In the genomic region with DNA sequence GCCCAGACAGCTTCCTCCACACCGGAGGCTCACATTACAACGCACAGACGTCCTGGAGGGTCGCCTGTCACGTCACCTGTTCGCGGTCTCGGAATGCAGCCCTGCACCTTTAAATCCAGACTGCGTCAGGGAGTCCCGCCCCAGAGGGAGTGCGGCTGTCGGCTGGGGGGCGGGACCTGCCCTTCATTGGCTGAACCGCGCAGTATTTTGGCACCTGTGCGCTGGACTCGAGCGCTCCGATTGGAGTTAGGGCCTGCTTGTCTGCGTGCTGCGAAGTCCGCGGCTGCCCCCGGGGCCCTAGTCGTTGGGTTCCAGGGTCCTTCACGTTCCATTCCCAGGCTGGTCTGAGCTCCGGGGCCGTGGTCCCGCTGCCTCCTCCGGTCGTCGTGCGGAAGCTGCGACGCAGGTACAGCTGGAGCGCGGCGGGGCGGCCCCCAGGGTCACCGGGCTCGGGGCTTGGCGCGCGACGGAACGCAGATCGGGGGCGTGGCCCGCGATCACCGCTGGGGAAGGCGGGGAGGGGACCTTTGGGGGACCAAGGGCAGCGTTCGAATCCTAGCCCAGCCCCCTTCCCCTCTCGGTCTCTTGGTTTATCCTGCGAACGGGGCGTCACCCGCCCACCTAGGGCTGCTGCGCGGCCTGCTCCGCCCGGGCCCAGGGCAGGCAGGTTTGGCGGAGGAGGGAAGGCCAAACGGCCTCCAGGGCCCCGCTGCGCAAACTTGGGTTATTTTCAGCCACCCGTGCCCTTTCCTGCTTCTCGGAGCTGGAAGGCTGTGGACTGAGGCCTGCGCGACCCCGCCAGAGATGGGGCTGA, we compare ENCODE assay signal across 8 cellular contexts. TPM values are rescaled to one million over a fixed set of nuclear protein-coding genes. Genes with fewer than 3 reads are reported as not detected.
A peak's percentile ranks its signal among the peaks of the same experiment; 100 is the strongest.
DNase-seq lines count a peak whose midpoint lies in the region; ATAC-seq and TF ChIP-seq lines count a peak whose summit lies in the region.

A gene with protein sequence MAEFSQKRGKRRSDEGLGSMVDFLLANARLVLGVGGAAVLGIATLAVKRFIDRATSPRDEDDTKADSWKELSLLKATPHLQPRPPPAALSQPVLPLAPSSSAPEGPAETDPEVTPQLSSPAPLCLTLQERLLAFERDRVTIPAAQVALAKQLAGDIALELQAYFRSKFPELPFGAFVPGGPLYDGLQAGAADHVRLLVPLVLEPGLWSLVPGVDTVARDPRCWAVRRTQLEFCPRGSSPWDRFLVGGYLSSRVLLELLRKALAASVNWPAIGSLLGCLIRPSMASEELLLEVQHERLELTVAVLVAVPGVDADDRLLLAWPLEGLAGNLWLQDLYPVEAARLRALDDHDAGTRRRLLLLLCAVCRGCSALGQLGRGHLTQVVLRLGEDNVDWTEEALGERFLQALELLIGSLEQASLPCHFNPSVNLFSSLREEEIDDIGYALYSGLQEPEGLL (plus strand): TSS at position 331 of the 814 bp plus-strand sequence. CDS start 2,059 bp downstream, outside the sequence.

- H3K4me3 ChIP-seq in GM12865 (ENCODE audit: low read depth, low read length): peak within 1 kb of the TSS; percentile 62
- peak within 1 kb of the TSS; percentile 43 to 94 (median 80) for H3K4me3 ChIP-seq in adrenal gland
- H3K4me3 ChIP-seq in heart right ventricle: peak within 1 kb of the TSS; percentile 59 to 96 (median 86)
- peak within 1 kb of the TSS; percentile 60 to 96 (median 88) for H3K4me3 ChIP-seq in upper lobe of left lung

- 0 to 2% (median 1%) methylated on average over 21 to 72 of the region's 72 CpGs for WGBS in adrenal gland, 4 donors
- WGBS in heart right ventricle, 2 donors: 0% methylated on average over 72 of the region's 72 CpGs
- 0% methylated on average over 24 of the region's 72 CpGs; no CpG with 5 or more reads in 1 of the 2 donors for WGBS in upper lobe of left lung, 2 donors

- intact Hi-C loops in adrenal gland (cut with DNase I) (no loop called here), heart right ventricle (cut with DNase I) (loop anchor here in 1 of 10 donors (5.0 kb wide), 1 partner anchor 57 kb away; a partner anchor contains a TSS), posterior cingulate gyrus (cut with DNase I) (loop anchor here (2.0 to 5.0 kb wide), 2 partner anchors 33 to 54 kb away; a partner anchor contains a TSS)

- H3K27me3 ChIP-seq in adrenal gland (no peaks in the 10 kb centered on the region), heart right ventricle (no peaks in the 10 kb centered on the region), upper lobe of left lung (no peaks in the 10 kb centered on the region)

- DNase-seq in GM12865 (ENCODE audit: low read depth) (peak; percentile 96), NCI-H1436 (lab: John Stamatoyannopoulos, UW) (peak; percentile 96), SW480 (ENCODE audit: low spot score) (peak; percentile 97), adrenal gland (peak; percentile 94 to 98 (median 97)), heart right ventricle (peak; percentile 94 to 97), posterior cingulate gyrus (peak; percentile 93 to 100 (median 96)), upper lobe of left lung (peak; percentile 95 to 97)

- TF ChIP-seq POLR2A in adrenal gland (IDR thresholded peaks at IDR 0.05): peak; percentile 5 to 71
- peak in 3 of 4 donors; percentile 35 to 71 (median 66) for TF ChIP-seq POLR2A in upper lobe of left lung (IDR thresholded peaks at IDR 0.05)

- TF ChIP-seq CTCF in GM12865 (IDR thresholded peaks at IDR 0.05; ENCODE audit: insufficient read depth, low read depth, low read length, missing control alignments) (no peak), adrenal gland (IDR thresholded peaks at IDR 0.05) (no peak), heart right ventricle (IDR thresholded peaks at IDR 0.05) (no peak), upper lobe of left lung (IDR thresholded peaks at IDR 0.05) (peak in 1 of 6 experiments; percentile 32)

- peaks cover 0 to 40% of the 10 kb centered on the region in 2 donors for H3K36me3 ChIP-seq in adrenal gland (replicated peaks in 1 of 2)
- H3K36me3 ChIP-seq in heart right ventricle: peaks cover 3 to 44% (median 35%) of the 10 kb centered on the region in 9 donors
- peaks cover 13 to 41% (median 32%) of the 10 kb centered on the region in 4 donors for H3K36me3 ChIP-seq in upper lobe of left lung

- H3K27ac ChIP-seq in adrenal gland (peak within 1 kb of the TSS; percentile 91 to 96 (median 93)), heart right ventricle (peak within 1 kb of the TSS; percentile 90 to 99 (median 96)), upper lobe of left lung (peak within 1 kb of the TSS; percentile 88 to 99 (median 94))

- ATAC-seq in HG02759 (IDR thresholded peaks at IDR 0.05; ENCODE audit: unreplicated experiment) (peak; percentile 81), heart right ventricle (peak; percentile 80 to 90 (median 88)), upper lobe of left lung (ENCODE audit: low FRiP score in 2 of 2) (peak; percentile 92 to 94)

- H3K9me3 ChIP-seq in adrenal gland (replicated peaks in 1 of 3) (no peaks in the 10 kb centered on the region), heart right ventricle (no peaks in the 10 kb centered on the region), upper lobe of left lung (no peaks in the 10 kb centered on the region)

- no peak for TF ChIP-seq EP300 in upper lobe of left lung (IDR thresholded peaks at IDR 0.05)

- H3K4me1 ChIP-seq in adrenal gland (replicated peaks in 1 of 2) (peaks cover 41 to 53% of the 10 kb centered on the region in 2 donors), heart right ventricle (peaks cover 21 to 65% (median 56%) of the 10 kb centered on the region in 9 donors), upper lobe of left lung (peaks cover 42 to 56% (median 49%) of the 10 kb centered on the region in 4 donors)

RNA-seq across cellular contexts. Expression of the gene that starts here (rescaled TPM):
- total RNA-seq in adrenal gland: 10 to 100 TPM; 18.3 to 46.6 (median 29.2) TPM
- polyA plus RNA-seq in adrenal gland: 10 to 100 TPM in 1 of 3 donors, 1 to 10 TPM in 2; 4.1 to 10.7 (median 9.5) TPM
- total RNA-seq in heart right ventricle: 10 to 100 TPM; 23.9 to 43.4 (median 33.5) TPM
- polyA plus RNA-seq in heart right ventricle: 10 to 100 TPM; 18.9 to 20.6 TPM
- total RNA-seq in upper lobe of left lung: 10 to 100 TPM; 17.2 to 79.3 (median 31.8) TPM

Comparison
In these comparisons a context has a peak if more than half of its experiments do, and no peak if none do; other contexts are left out.
1. Peak in every context shown above with its lines: DNase-seq, ATAC-seq, H3K4me3 ChIP-seq and H3K27ac ChIP-seq.